19 cellular contexts compared by ENCODE assay signal in the genomic region with DNA sequence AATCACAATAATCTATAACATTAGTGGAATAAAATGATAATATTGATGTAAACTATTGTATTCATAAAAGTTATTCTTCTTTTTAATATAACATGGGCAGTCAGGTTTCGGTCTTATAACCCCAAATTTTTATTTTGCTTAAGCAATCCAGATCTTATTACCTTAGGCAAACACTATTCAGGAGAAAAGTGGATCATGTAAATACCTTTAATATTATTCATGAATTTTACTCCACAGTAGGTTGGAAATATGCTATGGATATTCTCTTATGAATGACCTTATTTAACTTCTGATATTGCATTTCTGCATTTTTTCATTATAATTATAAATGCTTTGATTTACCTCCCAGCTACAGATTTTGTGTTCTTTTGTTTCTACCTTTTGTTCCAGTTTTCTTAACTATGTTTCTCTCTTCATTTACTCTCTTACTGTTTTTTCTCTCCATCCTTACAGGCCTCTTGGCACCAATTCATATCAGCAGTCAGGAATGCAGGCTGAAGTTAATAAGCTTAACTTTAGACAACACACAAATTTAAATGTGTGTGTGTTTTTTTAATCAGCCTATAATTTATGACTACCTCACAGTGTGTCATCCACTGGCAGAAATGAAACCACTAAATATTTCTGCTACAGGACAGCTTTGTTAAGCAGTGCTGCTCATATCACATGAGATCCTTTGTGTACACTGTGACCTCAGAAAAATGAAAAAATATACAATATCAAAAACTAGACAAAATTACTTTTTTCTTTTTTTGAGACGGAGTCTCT.
A peak's percentile ranks its signal among the peaks of the same experiment; 100 is the strongest.
DNase-seq lines count a peak whose midpoint lies in the region; ATAC-seq and TF ChIP-seq lines count a peak whose summit lies in the region.
"Had no signal": no experiment of that assay in that cellular context is flagged by ENCODE, and none has a peak within 500 bp of the region (broad histone marks: within the 10 kb centered on the region; RNA-seq: fewer than 3 reads in every experiment).

No MANE protein-coding gene starts in this region.

- DNase-seq in NCI-H82 (lab: John Stamatoyannopoulos, UW) (peak; percentile 46), NCI-H82 treated with DMSO at 0.1 percent for 48 hours (lab: John Stamatoyannopoulos, UW; ENCODE audit: unreplicated experiment) (no peak), fibroblast of pulmonary artery (ENCODE audit: low read depth) (peak; percentile 18), NCI-H2227 (lab: John Stamatoyannopoulos, UW; ENCODE audit: unreplicated experiment) (no peak), AML-193 (lab: John Stamatoyannopoulos, UW) (no peak), NCI-H2171 treated with DMSO at 0.1 percent for 48 hours (lab: John Stamatoyannopoulos, UW) (no peak)
- DNase-seq: 8988T; activated CD4-positive, CD25-positive, alpha-beta regulatory T cell treated with anti-CD3 and anti-CD28 coated beads, Interleukin-2, amount 50 U/mL, for 72 hours; activated naive CD4-positive, alpha-beta T cell treated with anti-CD3 and anti-CD28 coated beads, Interleukin-2, amount 10 ng/mL, durations not matched to agents 7 days and 5 days; activated T-cell treated with anti-CD3 and anti-CD28 coated beads, Interleukin-2, amount 50 U/mL, for 4 hours; anterior cingulate cortex; Caco-2; immature natural killer cell; NCI-H1694; NCI-H345; NK-92 treated with Interleukin-12 subunit alpha and Interleukin-12 subunit beta, amount 100 ng/mL, for 24 hours; stimulated activated CD4-positive, alpha-beta T cell treated with anti-CD3 and anti-CD28 coated beads, Interleukin-12 subunit alpha, Interleukin-12 subunit beta, amount 100 ng/mL, for 4 hours had no signal

- peak; percentile 50 for ATAC-seq in SK-N-SH treated with all-trans-retinoic acid at 6 μM for 48 hours
- ATAC-seq in GM19351 (IDR thresholded peaks at IDR 0.05; ENCODE audit: unreplicated experiment): no peak
- ATAC-seq: activated T-cell treated with anti-CD3 and anti-CD28 coated beads, Interleukin-2, amount 50 U/mL, for 4 hours had no signal

- no peak for TF ChIP-seq CTCF in fibroblast of pulmonary artery (IDR thresholded peaks at IDR 0.05; ENCODE audit: low read length, missing control alignments)

- H3K4me3 ChIP-seq in fibroblast of pulmonary artery (replicated peaks; ENCODE audit: low read depth, low read length): no peak overlapping the region

TF ChIP-seq in SK-N-SH treated with all-trans-retinoic acid at 6 μM for 48 hours, 23 proteins besides CTCF, POLR2A, EP300 and RAD21:
- TF ChIP-seq, protein P1, sequence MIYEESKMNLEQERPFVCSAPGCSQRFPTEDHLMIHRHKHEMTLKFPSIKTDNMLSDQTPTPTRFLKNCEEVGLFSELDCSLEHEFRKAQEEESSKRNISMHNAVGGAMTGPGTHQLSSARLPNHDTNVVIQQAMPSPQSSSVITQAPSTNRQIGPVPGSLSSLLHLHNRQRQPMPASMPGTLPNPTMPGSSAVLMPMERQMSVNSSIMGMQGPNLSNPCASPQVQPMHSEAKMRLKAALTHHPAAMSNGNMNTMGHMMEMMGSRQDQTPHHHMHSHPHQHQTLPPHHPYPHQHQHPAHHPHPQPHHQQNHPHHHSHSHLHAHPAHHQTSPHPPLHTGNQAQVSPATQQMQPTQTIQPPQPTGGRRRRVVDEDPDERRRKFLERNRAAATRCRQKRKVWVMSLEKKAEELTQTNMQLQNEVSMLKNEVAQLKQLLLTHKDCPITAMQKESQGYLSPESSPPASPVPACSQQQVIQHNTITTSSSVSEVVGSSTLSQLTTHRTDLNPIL (CRISPR knock-in tag; IDR thresholded peaks at IDR 0.05; ENCODE audit: low read depth): peak; percentile 73
- peak; percentile 75; the same call in 1 of the 2 replicates for TF ChIP-seq ZC3H10 (CRISPR knock-in tag; IDR thresholded peaks at IDR 0.05)
- TF ChIP-seq ISL1 (CRISPR knock-in tag; IDR thresholded peaks at IDR 0.05): peak; percentile 95
- TF ChIP-seq BACH2 (CRISPR knock-in tag; IDR thresholded peaks at IDR 0.05; ENCODE audit: borderline replicate concordance): no peak
- TF ChIP-seq ZNF8 (CRISPR knock-in tag; IDR thresholded peaks at IDR 0.05): peak; percentile 37; the same call in 1 of the 2 replicates
- no peak for TF ChIP-seq CSDC2 (CRISPR knock-in tag; IDR thresholded peaks at IDR 0.05)
- TF ChIP-seq, protein P2, sequence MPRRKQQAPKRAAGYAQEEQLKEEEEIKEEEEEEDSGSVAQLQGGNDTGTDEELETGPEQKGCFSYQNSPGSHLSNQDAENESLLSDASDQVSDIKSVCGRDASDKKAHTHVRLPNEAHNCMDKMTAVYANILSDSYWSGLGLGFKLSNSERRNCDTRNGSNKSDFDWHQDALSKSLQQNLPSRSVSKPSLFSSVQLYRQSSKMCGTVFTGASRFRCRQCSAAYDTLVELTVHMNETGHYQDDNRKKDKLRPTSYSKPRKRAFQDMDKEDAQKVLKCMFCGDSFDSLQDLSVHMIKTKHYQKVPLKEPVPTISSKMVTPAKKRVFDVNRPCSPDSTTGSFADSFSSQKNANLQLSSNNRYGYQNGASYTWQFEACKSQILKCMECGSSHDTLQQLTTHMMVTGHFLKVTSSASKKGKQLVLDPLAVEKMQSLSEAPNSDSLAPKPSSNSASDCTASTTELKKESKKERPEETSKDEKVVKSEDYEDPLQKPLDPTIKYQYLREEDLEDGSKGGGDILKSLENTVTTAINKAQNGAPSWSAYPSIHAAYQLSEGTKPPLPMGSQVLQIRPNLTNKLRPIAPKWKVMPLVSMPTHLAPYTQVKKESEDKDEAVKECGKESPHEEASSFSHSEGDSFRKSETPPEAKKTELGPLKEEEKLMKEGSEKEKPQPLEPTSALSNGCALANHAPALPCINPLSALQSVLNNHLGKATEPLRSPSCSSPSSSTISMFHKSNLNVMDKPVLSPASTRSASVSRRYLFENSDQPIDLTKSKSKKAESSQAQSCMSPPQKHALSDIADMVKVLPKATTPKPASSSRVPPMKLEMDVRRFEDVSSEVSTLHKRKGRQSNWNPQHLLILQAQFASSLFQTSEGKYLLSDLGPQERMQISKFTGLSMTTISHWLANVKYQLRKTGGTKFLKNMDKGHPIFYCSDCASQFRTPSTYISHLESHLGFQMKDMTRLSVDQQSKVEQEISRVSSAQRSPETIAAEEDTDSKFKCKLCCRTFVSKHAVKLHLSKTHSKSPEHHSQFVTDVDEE (CRISPR knock-in tag; IDR thresholded peaks at IDR 0.05): peak; percentile 74; the same call in 1 of the 2 replicates
- TF ChIP-seq GLIS3 (CRISPR knock-in tag; IDR thresholded peaks at IDR 0.05): no peak
- TF ChIP-seq ZNF565 (CRISPR knock-in tag; conservative IDR thresholded peaks at IDR 0.05; ENCODE audit: low read depth): no peak
- no peak for TF ChIP-seq ESRRG (CRISPR knock-in tag; IDR thresholded peaks at IDR 0.05)
- TF ChIP-seq ZNF70 (CRISPR knock-in tag; IDR thresholded peaks at IDR 0.05): no peak
TF ChIP-seq in SK-N-SH treated with all-trans-retinoic acid at 6 μM for 48 hours: peak in this region for 5.

Comparison
In these comparisons a context has a peak if more than half of its experiments do, and no peak if none do; other contexts are left out.
1. DNase-seq: peak in NCI-H82 (single experiment) and fibroblast of pulmonary artery (single experiment); none in NCI-H82 treated with DMSO at 0.1 percent for 48 hours (single experiment), NCI-H2227 (single experiment), AML-193 (0 of 2) and NCI-H2171 treated with DMSO at 0.1 percent for 48 hours (single experiment).